In the genomic region with DNA sequence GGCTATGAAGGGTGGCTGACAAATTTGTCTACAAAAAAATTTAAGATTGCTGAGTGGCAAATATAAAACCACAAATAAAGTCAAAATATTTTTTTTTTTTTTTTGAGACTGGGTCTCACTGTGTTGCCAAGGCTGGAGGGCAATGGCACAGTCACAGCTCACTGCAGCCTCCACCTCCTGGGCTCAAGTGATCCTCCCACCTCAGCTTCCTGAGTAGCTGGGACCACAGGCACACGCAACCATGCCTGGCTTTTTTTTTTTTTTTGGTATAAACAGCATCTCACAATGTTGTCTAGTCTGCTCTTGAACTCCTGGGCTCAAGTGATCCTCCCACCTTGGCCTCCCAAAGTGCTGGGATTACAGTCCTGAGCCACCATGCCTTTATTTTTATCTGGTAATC, we compare ENCODE assay signal across 1 cellular context. TPM values are rescaled to one million over a fixed set of nuclear protein-coding genes. Genes with fewer than 3 reads are reported as not detected.
"Had no signal": no experiment of that assay in that cellular context is flagged by ENCODE, and none has a peak within 500 bp of the region (broad histone marks: within the 10 kb centered on the region; RNA-seq: fewer than 3 reads in every experiment).

No MANE protein-coding gene starts in this region.

RNA-seq across cellular contexts. Expression of a gene that starts 20.9 kb away (rescaled TPM):
- total RNA-seq: chondrocyte had no signal
